In genomic region chr7:34260282-34260681, GRCh38 we compare ENCODE assay signal across 12 cellular contexts.
DNase-seq lines count a peak whose midpoint lies in the region; ATAC-seq and TF ChIP-seq lines count a peak whose summit lies in the region.
"Had no signal": no experiment of that assay in that cellular context is flagged by ENCODE, and none has a peak within 500 bp of the region (broad histone marks: within the 10 kb centered on the region; RNA-seq: fewer than 3 reads in every experiment).

No MANE protein-coding gene starts in this region.

- no peak overlapping the region for H3K4me3 Mint-ChIP-seq in activated naive CD8-positive, alpha-beta T cell treated with anti-CD3 and anti-CD28 coated beads, Interleukin-2, amount 50 U/mL, for 24 hours
- H3K4me3 Mint-ChIP-seq: activated CD4-positive, alpha-beta T cell treated with anti-CD3 and anti-CD28 coated beads, Interleukin-2, amount 10 ng/mL, durations not matched to agents 24 days and 14 days; nephron had no signal

- H2AFZ ChIP-seq in ACC112 (ENCODE audit: low read length, unreplicated experiment): no peak overlapping the region

- H3K79me2 ChIP-seq in ACC112 (ENCODE audit: control insufficient read depth, insufficient read depth, low read length, unreplicated experiment): no peaks in the 10 kb centered on the region

- H3K27me3 Mint-ChIP-seq in activated naive CD8-positive, alpha-beta T cell treated with anti-CD3 and anti-CD28 coated beads, Interleukin-2, amount 50 U/mL, for 24 hours: no peaks in the 10 kb centered on the region
- H3K27me3 Mint-ChIP-seq: activated CD4-positive, alpha-beta T cell treated with anti-CD3 and anti-CD28 coated beads, Interleukin-2, amount 10 ng/mL, durations not matched to agents 24 days and 14 days had no signal

- H3K27ac Mint-ChIP-seq in activated naive CD8-positive, alpha-beta T cell treated with anti-CD3 and anti-CD28 coated beads, Interleukin-2, amount 50 U/mL, for 24 hours: no peak overlapping the region
- H3K27ac Mint-ChIP-seq: activated CD4-positive, alpha-beta T cell treated with anti-CD3 and anti-CD28 coated beads, Interleukin-2, amount 10 ng/mL, durations not matched to agents 24 days and 14 days; nephron had no signal

- no peaks in the 10 kb centered on the region for H3K36me3 Mint-ChIP-seq in activated naive CD8-positive, alpha-beta T cell treated with anti-CD3 and anti-CD28 coated beads, Interleukin-2, amount 50 U/mL, for 24 hours (ENCODE audit: low read depth)

- intact Hi-C loops in colonic mucosa (cut with DNase I): no loop called here

- peaks cover 5% of the 10 kb centered on the region for H3K9me3 Mint-ChIP-seq in activated naive CD8-positive, alpha-beta T cell treated with anti-CD3 and anti-CD28 coated beads, Interleukin-2, amount 50 U/mL, for 24 hours
- H3K9me3 Mint-ChIP-seq: activated CD4-positive, alpha-beta T cell treated with anti-CD3 and anti-CD28 coated beads, Interleukin-2, amount 10 ng/mL, durations not matched to agents 24 days and 14 days; nephron had no signal

- H3K4me1 Mint-ChIP-seq in activated naive CD8-positive, alpha-beta T cell treated with anti-CD3 and anti-CD28 coated beads, Interleukin-2, amount 50 U/mL, for 24 hours: no peaks in the 10 kb centered on the region
- H3K4me1 Mint-ChIP-seq: activated CD4-positive, alpha-beta T cell treated with anti-CD3 and anti-CD28 coated beads, Interleukin-2, amount 10 ng/mL, durations not matched to agents 24 days and 14 days; nephron had no signal

- TF ChIP-seq CTCF in kidney epithelial cell (IDR thresholded peaks at IDR 0.05; ENCODE audit: insufficient read depth, low read length, poor library complexity, severe bottlenecking) (no peak), colonic mucosa (IDR thresholded peaks at IDR 0.05) (no peak)

- H3K9me3 ChIP-seq in colonic mucosa: no peaks in the 10 kb centered on the region

- H3K27me3 ChIP-seq in ACC112 (ENCODE audit: insufficient read depth, low read length): no peaks in the 10 kb centered on the region
- H3K27me3 ChIP-seq in kidney epithelial cell (ENCODE audit: control insufficient read depth, insufficient read depth, low read length): no peaks in the 10 kb centered on the region
- no peaks in the 10 kb centered on the region for H3K27me3 ChIP-seq in colonic mucosa

- H3K4me3 ChIP-seq in ACC112 (ENCODE audit: low read depth, low read length) (no peak overlapping the region), kidney epithelial cell (ENCODE audit: low read depth, low read length) (no peak overlapping the region), colonic mucosa (no peak overlapping the region)

- peaks cover 15% of the 10 kb centered on the region for H3K4me1 ChIP-seq in ACC112 (ENCODE audit: control insufficient read depth, insufficient read depth, low read length, unreplicated experiment)
- H3K4me1 ChIP-seq in colonic mucosa: no peaks in the 10 kb centered on the region

- peak; percentile 68 for DNase-seq in HS-27A (ENCODE audit: low read depth)
- peak; percentile 79 for DNase-seq in amniotic stem cell (lab: John Stamatoyannopoulos, UW)
- DNase-seq in kidney epithelial cell (ENCODE audit: low read depth): peak; percentile 77
- DNase-seq in activated naive CD8-positive, alpha-beta T cell treated with anti-CD3 and anti-CD28 coated beads, Interleukin-2, amount 50 U/mL, for 24 hours: no peak
- no peak for DNase-seq in colonic mucosa
- DNase-seq in NCI-H2196 treated with DMSO at 0.1 percent for 48 hours (lab: John Stamatoyannopoulos, UW; ENCODE audit: unreplicated experiment): no peak
- DNase-seq in retina: no peak
- DNase-seq: activated CD4-positive, alpha-beta T cell treated with anti-CD3 and anti-CD28 coated beads, Interleukin-2, amount 10 ng/mL, durations not matched to agents 24 days and 14 days; NCI-H1105 treated with DMSO at 0.1 percent for 48 hours; RPMI8226 had no signal

- H3K36me3 ChIP-seq in ACC112 (ENCODE audit: insufficient read depth, low read length): no peaks in the 10 kb centered on the region
- H3K36me3 ChIP-seq in kidney epithelial cell (ENCODE audit: control insufficient read depth, insufficient read depth, low read length): no peaks in the 10 kb centered on the region
- no peaks in the 10 kb centered on the region for H3K36me3 ChIP-seq in colonic mucosa

- H3K9ac ChIP-seq in colonic mucosa (ENCODE audit: low read depth in 2 of 2, low read length in 2 of 2): no peak overlapping the region

- H3K27ac ChIP-seq in ACC112 (ENCODE audit: low read depth, low read length) (peak overlapping the region; percentile 59), colonic mucosa (no peak overlapping the region)

- ATAC-seq in activated naive CD8-positive, alpha-beta T cell treated with anti-CD3 and anti-CD28 coated beads, Interleukin-2, amount 50 U/mL, for 24 hours: no peak

Comparison
In these comparisons a context has a peak if more than half of its experiments do, and no peak if none do; other contexts are left out.
1. DNase-seq: peak in HS-27A (single experiment), amniotic stem cell (single experiment) and kidney epithelial cell (single experiment); none in activated naive CD8-positive, alpha-beta T cell treated with anti-CD3 and anti-CD28 coated beads, Interleukin-2, amount 50 U/mL, for 24 hours (single experiment), colonic mucosa (single experiment), NCI-H2196 treated with DMSO at 0.1 percent for 48 hours (single experiment) and retina (single experiment).